18 cellular contexts compared by ENCODE assay signal in genomic region chr4:47690611-47691010, GRCh38.
DNase-seq lines count a peak whose midpoint lies in the region; ATAC-seq, FAIRE-seq and TF ChIP-seq lines count a peak whose summit lies in the region.
"Had no signal": no experiment of that assay in that cellular context is flagged by ENCODE, and none has a peak within 500 bp of the region (broad histone marks: within the 10 kb centered on the region; RNA-seq: fewer than 3 reads in every experiment).

No MANE protein-coding gene starts in this region.

- ATAC-seq in HG03442 (IDR thresholded peaks at IDR 0.05; ENCODE audit: unreplicated experiment) (peak; percentile 73), GM12878 (peak; percentile 77), foreskin keratinocyte (no peak)

- H3K4me3 Mint-ChIP-seq in endodermal cell, result no peak overlapping the region
- H3K4me3 Mint-ChIP-seq: H9 had no signal

- no peak overlapping the region for H2AFZ ChIP-seq in GM12878 (ENCODE audit: control insufficient read depth, low read depth, low read length)

- RAD21 ChIA-PET in GM12878 (lab: Charles Lee; ENCODE audit: unreplicated experiment), result interaction anchor here (0.9 to 1.2 kb wide), 2 partner anchors 146 to 149 kb away, joined by 3 to 4 read pairs; no protein-coding TSS in a partner anchor

- peaks cover 3% of the 10 kb centered on the region for H3K4me1 ChIP-seq in cardiac muscle cell (ENCODE audit: low read depth)
- no peaks in the 10 kb centered on the region for H3K4me1 ChIP-seq in GM12878 (ENCODE audit: control insufficient read depth, insufficient read depth, low read length)
- H3K4me1 ChIP-seq in endodermal cell (ENCODE audit: control insufficient read depth, insufficient read depth, low read length), result no peaks in the 10 kb centered on the region
- H3K4me1 ChIP-seq in foreskin keratinocyte, result no peaks in the 10 kb centered on the region

- no peak for TF ChIP-seq RAD21 in GM12878 (IDR thresholded peaks at IDR 0.05; ENCODE audit: insufficient read depth, low read depth, low read length)

- no peaks in the 10 kb centered on the region for H4K20me1 ChIP-seq in GM12878 (ENCODE audit: control insufficient read depth, insufficient read depth)

- no peaks in the 10 kb centered on the region for H3K27me3 Mint-ChIP-seq in endodermal cell (ENCODE audit: insufficient read depth)

- WGBS in GM12878 (ENCODE audit: insufficient coverage, insufficient replicate concordance, low lambda C conversion rate, missing lambda C conversion rate), result 31% methylated on average over 3 of the region's 3 CpGs
- 94 to 100% methylated on average over 2 to 3 of the region's 3 CpGs for WGBS in endodermal cell (ENCODE audit: insufficient coverage in 1 of 2, insufficient read length in 1 of 2), 2 experiments

- H3K27ac ChIP-seq in cardiac muscle cell, result peak overlapping the region; percentile 12
- no peak overlapping the region for H3K27ac ChIP-seq in GM12878 (ENCODE audit: control insufficient read depth, insufficient read depth)
- no peak overlapping the region for H3K27ac ChIP-seq in endodermal cell (ENCODE audit: low read depth, low read length)
- H3K27ac ChIP-seq in foreskin keratinocyte, result no peak overlapping the region
- H3K27ac ChIP-seq: C4-2B, RWPE1 had no signal

- no peak overlapping the region for H3K9ac ChIP-seq in GM12878 (ENCODE audit: control insufficient read depth, insufficient read depth, low read length)
- no peak overlapping the region for H3K9ac ChIP-seq in endodermal cell (ENCODE audit: extremely low read depth, low read length, poor library complexity, severe bottlenecking)

- H3K9me3 ChIP-seq in cardiac muscle cell (ENCODE audit: low read depth) (no peaks in the 10 kb centered on the region), GM12878 (replicated peaks; ENCODE audit: control insufficient read depth, insufficient read depth, low read length) (no peaks in the 10 kb centered on the region), endodermal cell (ENCODE audit: control insufficient read depth, low read length) (no peaks in the 10 kb centered on the region)

- POLR2A ChIA-PET in GM12878 (lab: Charles Lee), result no interaction called here

- peaks cover 9% of the 10 kb centered on the region for H3K36me3 ChIP-seq in cardiac muscle cell
- no peaks in the 10 kb centered on the region for H3K36me3 ChIP-seq in GM12878 (ENCODE audit: control insufficient read depth in 2 of 2, insufficient read depth in 2 of 2, low read length in 1 of 2)
- no peaks in the 10 kb centered on the region for H3K36me3 ChIP-seq in endodermal cell (ENCODE audit: control insufficient read depth, insufficient read depth, low read length)

- DNase-seq in cardiac muscle cell (ENCODE audit: low read depth in 1 of 2, low spot score in 1 of 2), result no peak
- DNase-seq in cardiac septum (ENCODE audit: low spot score), result no peak
- peak; percentile 16 for DNase-seq in GM12878 (ENCODE audit: low read depth, low spot score)
- no peak for DNase-seq in SIG-M5 (lab: John Stamatoyannopoulos, UW)
- DNase-seq in endodermal cell, result no peak
- no peak for DNase-seq in NCI-H526 treated with DMSO at 0.1 percent for 48 hours (lab: John Stamatoyannopoulos, UW)
- DNase-seq in foreskin keratinocyte, result no peak
- DNase-seq: COR-L47, DMS53, H9, KBM-7, NCI-H187 treated with DMSO at 0.1 percent for 48 hours, NCI-H446 had no signal

- H3K9me3 Mint-ChIP-seq in endodermal cell, result no peaks in the 10 kb centered on the region
- H3K9me3 Mint-ChIP-seq: H9 had no signal

- H3K4me2 ChIP-seq in GM12878 (ENCODE audit: control insufficient read depth, insufficient read depth), result no peak overlapping the region

- in situ Hi-C loops in GM12878 (cut with MboI), result no loop called here

- H3K27me3 ChIP-seq in cardiac muscle cell, result no peaks in the 10 kb centered on the region
- no peaks in the 10 kb centered on the region; a peak in 1 of 4 replicates for H3K27me3 ChIP-seq in GM12878 (replicated peaks in 1 of 2; ENCODE audit: control insufficient read depth in 2 of 2, insufficient read depth in 2 of 2, low read length in 1 of 2)
- no peaks in the 10 kb centered on the region for H3K27me3 ChIP-seq in endodermal cell (ENCODE audit: control insufficient read depth, insufficient read depth, low read length, poor library complexity, severe bottlenecking)
- peaks cover 23% of the 10 kb centered on the region for H3K27me3 ChIP-seq in foreskin keratinocyte

- H3K4me3 ChIP-seq in cardiac muscle cell, result no peak overlapping the region
- no peak overlapping the region for H3K4me3 ChIP-seq in GM12878
- no peak overlapping the region for H3K4me3 ChIP-seq in endodermal cell (ENCODE audit: low read length)

- H3K36me3 Mint-ChIP-seq in endodermal cell (ENCODE audit: low read depth), result no peaks in the 10 kb centered on the region

- TF ChIP-seq POLR2A in GM12878 (IDR thresholded peaks at IDR 0.05; ENCODE audit: low read depth, low read length), result no peak

- TF ChIP-seq CTCF in cardiac muscle cell (IDR thresholded peaks at IDR 0.05; ENCODE audit: low read depth, low read length) (no peak), GM12878 (IDR thresholded peaks at IDR 0.05 in 2 of 3, conservative IDR thresholded peaks at IDR 0.05 in 1 of 3; ENCODE audit: control insufficient read depth in 2 of 3, extremely low read depth in 1 of 3, insufficient read depth in 1 of 3, low read depth in 3 of 3, low read length in 3 of 3) (no peak), endodermal cell (conservative IDR thresholded peaks at IDR 0.05) (no peak), foreskin keratinocyte (conservative IDR thresholded peaks at IDR 0.05) (no peak)

- peak; percentile 38 for FAIRE-seq in GM12878 (lab: Jason Lieb, UNC)
- FAIRE-seq: A204.1, GM12892 had no signal

- intact Hi-C loops in cardiac septum (cut with DNase I), result no loop called here
- intact Hi-C loops in GM12878 (cut with micrococcal nuclease; ENCODE audit: unreplicated experiment), result no loop called here

- TF ChIP-seq EP300 in GM12878 (IDR thresholded peaks at IDR 0.05; ENCODE audit: borderline replicate concordance in 1 of 2, control insufficient read depth in 1 of 2, low read depth in 2 of 2, low read length in 2 of 2), result no peak

- no peak overlapping the region for H3K27ac Mint-ChIP-seq in endodermal cell
- H3K27ac Mint-ChIP-seq: H9 had no signal

- BruUV-seq in GM12878 (replicated peaks; lab: Mats Ljungman, UMichigan), result no TSS peak

- CTCF ChIA-PET in GM12878 (lab: Yijun Ruan, JAX), result interaction anchor here (1.5 to 6.8 kb wide), 5 partner anchors 15 to 242 kb away, joined by 4 to 82 read pairs (median 9); partner anchors contain the start of gene CORIN

- no peaks in the 10 kb centered on the region for H3K4me1 Mint-ChIP-seq in endodermal cell
- H3K4me1 Mint-ChIP-seq: H9 had no signal

- no peaks in the 10 kb centered on the region for H3K79me2 ChIP-seq in GM12878 (ENCODE audit: control insufficient read depth, insufficient read depth, low read length)

- SMC1A ChIA-PET in GM12878 (lab: Charles Lee; ENCODE audit: uncharacterized antibody, unreplicated experiment), result interaction anchor here (0.6 to 1.7 kb wide), 5 partner anchors 146 to 421 kb away, joined by 3 to 4 read pairs (median 3); no protein-coding TSS in a partner anchor

TF ChIP-seq in GM12878, 131 proteins besides CTCF, POLR2A, EP300 and RAD21:
- TF ChIP-seq SMAD5 (IDR thresholded peaks at IDR 0.05; ENCODE audit: low read depth) (no peak), SRF (IDR thresholded peaks at IDR 0.05; ENCODE audit: low read depth in 2 of 2, low read length in 2 of 2) (0 out of 4 replicates have a peak, but pooled peaks of 1 of the 2 experiments have one; percentile 50), RUNX3 (IDR thresholded peaks at IDR 0.05; ENCODE audit: low read length) (peak; percentile 57; the same call in 1 of the 2 replicates)
